Comparison of ENCODE assay signal across 19 cellular contexts in genomic region chr11:117837791-117838190, GRCh38. TPM values are rescaled to one million over a fixed set of nuclear protein-coding genes. Genes with fewer than 3 reads are reported as not detected.
DNase-seq lines count a peak whose midpoint lies in the region; ATAC-seq and TF ChIP-seq lines count a peak whose summit lies in the region.
"Had no signal": no experiment of that assay in that cellular context is flagged by ENCODE, and none has a peak within 500 bp of the region (broad histone marks: within the 10 kb centered on the region; RNA-seq: fewer than 3 reads in every experiment).

No MANE protein-coding gene starts in this region.

- ATAC-seq in HG02981 (IDR thresholded peaks at IDR 0.05; ENCODE audit: unreplicated experiment) (no peak), GM19463 (IDR thresholded peaks at IDR 0.05; ENCODE audit: unreplicated experiment) (no peak)
- ATAC-seq: A549, SK-N-SH treated with all-trans-retinoic acid at 6 μM for 48 hours had no signal

- TF ChIP-seq CTCF in left ventricle myocardium inferior (IDR thresholded peaks at IDR 0.05; ENCODE audit: borderline replicate concordance) = no peak
- TF ChIP-seq CTCF in spleen (IDR thresholded peaks at IDR 0.05 in 8 of 11, conservative IDR thresholded peaks at IDR 0.05 in 3 of 11) = no peak

- intact Hi-C loops in left ventricle myocardium inferior (cut with micrococcal nuclease) (no loop called here), spleen (cut with DNase I; ENCODE audit: low total_unique reads) (no loop called here)

- peak; percentile 44 for DNase-seq in activated CD8-positive, alpha-beta memory T cell treated with anti-CD3 and anti-CD28 coated beads, Interleukin-2, amount 50 U/mL, for 48 hours
- DNase-seq in activated CD8-positive, alpha-beta memory T cell treated with anti-CD3 and anti-CD28 coated beads for 24 hours = no peak
- DNase-seq in left ventricle myocardium inferior (peak; percentile 12), spleen (peak; percentile 51), hepatic stellate cell (ENCODE audit: low spot score) (no peak)
- DNase-seq: activated CD4-positive, alpha-beta T cell treated with anti-CD3 and anti-CD28 coated beads, Interleukin-2, amount 10 ng/mL, durations not matched to agents 7 days and 5 days; DMS79 treated with DMSO at 0.1 percent for 48 hours; esophagus squamous epithelium; HFFc6; NCI-H1048; NCI-H748 treated with DMSO at 0.1 percent for 48 hours; nucleus accumbens; stimulated activated CD4-positive, alpha-beta T cell treated with anti-CD3 and anti-CD28 coated beads, Interleukin-4, amount 100 ng/mL, for 4 hours had no signal

- WGBS in spleen, 5 donors = 69 to 79% (median 72%) methylated on average over 8 of the region's 8 CpGs

- H3K27ac ChIP-seq in KOPT-K1 (ENCODE audit: low read depth, low read length, poor library complexity, severe bottlenecking) = peak overlapping the region; percentile 24
- H3K27ac ChIP-seq in left ventricle myocardium inferior (replicated peaks) = no peak overlapping the region
- H3K27ac ChIP-seq in spleen = no peak overlapping the region
- H3K27ac ChIP-seq: A549, esophagus squamous epithelium, tibial nerve had no signal

- H3K27me3 ChIP-seq in left ventricle myocardium inferior (ENCODE audit: low read depth) (peaks cover 7% of the 10 kb centered on the region), spleen (replicated peaks in 1 of 7) (no peaks in the 10 kb centered on the region)
- H3K27me3 ChIP-seq: tibial nerve had no signal

- no peaks in the 10 kb centered on the region for H3K9me3 ChIP-seq in KOPT-K1 (ENCODE audit: insufficient read depth, low read length, poor library complexity, severe bottlenecking)
- H3K9me3 ChIP-seq in left ventricle myocardium inferior (replicated peaks) = no peaks in the 10 kb centered on the region
- no peaks in the 10 kb centered on the region for H3K9me3 ChIP-seq in spleen
- H3K9me3 ChIP-seq: A549, esophagus squamous epithelium, tibial nerve had no signal

- H3K4me1 ChIP-seq in left ventricle myocardium inferior = peaks cover 15% of the 10 kb centered on the region
- peaks cover 0 to 51% (median 9%) of the 10 kb centered on the region in 6 donors for H3K4me1 ChIP-seq in spleen
- H3K4me1 ChIP-seq: A549 had no signal

- TF ChIP-seq POLR2A in spleen (IDR thresholded peaks at IDR 0.05) = no peak

- no peaks in the 10 kb centered on the region for H3K36me3 ChIP-seq in KOPT-K1 (ENCODE audit: insufficient read depth, low read length)
- H3K36me3 ChIP-seq in left ventricle myocardium inferior = peaks cover 43% of the 10 kb centered on the region
- peaks cover 0 to 47% (median 10%) of the 10 kb centered on the region in 6 donors for H3K36me3 ChIP-seq in spleen
- H3K36me3 ChIP-seq: esophagus squamous epithelium had no signal

- H3K4me3 ChIP-seq in left ventricle myocardium inferior (no peak overlapping the region), spleen (no peak overlapping the region)
- H3K4me3 ChIP-seq: A549, esophagus squamous epithelium, tibial nerve had no signal

RNA-seq across cellular contexts. Expression of gene FXYD2, which starts 13.2 kb away (rescaled TPM):
- total RNA-seq in left ventricle myocardium inferior = 1.3 TPM
- 10 to 100 TPM in 2 of 7 donors, 1 to 10 TPM in 5; 4.7 to 20.0 (median 7.3) TPM for total RNA-seq in spleen
- polyA plus RNA-seq in spleen = 10 to 100 TPM in 1 of 3 donors, 1 to 10 TPM in 2; 8.3 to 18.4 (median 9.8) TPM

RNA-seq across cellular contexts. Expression of gene FXYD6, which starts 38.7 kb away (rescaled TPM):
- total RNA-seq in left ventricle myocardium inferior (30.2 TPM), spleen (100 to 1,000 TPM in 5 of 7 donors, 10 to 100 TPM in 2; 75.4 to 230 (median 140) TPM)
- 10 to 100 TPM; 40.8 to 71.5 (median 51.4) TPM for polyA plus RNA-seq in spleen
- total RNA-seq: activated CD4-positive, alpha-beta T cell treated with anti-CD3 and anti-CD28 coated beads, Interleukin-2, amount 10 ng/mL, durations not matched to agents 7 days and 5 days; HFFc6 had no signal

RNA-seq across cellular contexts. Expression of gene DSCAML1, which starts 40.8 kb away (rescaled TPM):
- total RNA-seq in left ventricle myocardium inferior (0.19 TPM), spleen (10 to 100 TPM in 1 of 7 donors, 1 to 10 TPM in 5, under 1 TPM in 1; 0.54 to 10.7 (median 3.6) TPM)
- polyA plus RNA-seq in spleen = under 1 TPM; 0.07 to 0.41 (median 0.35) TPM
- total RNA-seq: HFFc6 had no signal

Comparison
In these comparisons a context has a peak if more than half of its experiments do, and no peak if none do; other contexts are left out.
1. DNase-seq: peak in activated CD8-positive, alpha-beta memory T cell treated with anti-CD3 and anti-CD28 coated beads, Interleukin-2, amount 50 U/mL, for 48 hours (single experiment), left ventricle myocardium inferior (single experiment) and spleen (single experiment); none in activated CD8-positive, alpha-beta memory T cell treated with anti-CD3 and anti-CD28 coated beads for 24 hours (single experiment) and hepatic stellate cell (single experiment).